Comparison of ENCODE assay signal across 8 cellular contexts in genomic region chr16:10871157-10871991, GRCh38. TPM values are rescaled to one million over a fixed set of nuclear protein-coding genes. Genes with fewer than 3 reads are reported as not detected.
DNase-seq lines count a peak whose midpoint lies in the region; ATAC-seq and TF ChIP-seq lines count a peak whose summit lies in the region.

No MANE protein-coding gene starts in this region.

- DNase-seq in DND-41: no peak
- DNase-seq in Kasumi-1 (lab: John Stamatoyannopoulos, UW): peak; percentile 44 to 66
- DNase-seq in activated CD4-positive, alpha-beta T cell treated with anti-CD3 and anti-CD28 coated beads for 48 hours: peak; percentile 80
- peak; percentile 22 for DNase-seq in fibroblast of villous mesenchyme (ENCODE audit: low read depth)
- DNase-seq in stimulated activated CD4-positive, alpha-beta T cell treated with anti-CD3 and anti-CD28 coated beads, Interleukin-12 subunit alpha, Interleukin-12 subunit beta, amount 100 ng/mL, for 4 hours: peak; percentile 22
- no peak for DNase-seq in NCI-H1105 treated with DMSO at 0.1 percent for 48 hours (lab: John Stamatoyannopoulos, UW)
- no peak for DNase-seq in pons (ENCODE audit: low spot score)

- no peak overlapping the region for H3K27ac ChIP-seq in DND-41 (ENCODE audit: low read length)

- peak; percentile 48; the same call in 2 of the 3 replicates for ATAC-seq in DND-41 (ENCODE audit: insufficient read depth, low read depth)
- ATAC-seq in GM21447 (IDR thresholded peaks at IDR 0.05; ENCODE audit: unreplicated experiment): peak; percentile 46

- no peaks in the 10 kb centered on the region for H3K27me3 ChIP-seq in DND-41 (ENCODE audit: insufficient read depth, low read length, poor library complexity)

- H3K4me2 ChIP-seq in DND-41 (ENCODE audit: insufficient read depth, low read length): no peak overlapping the region

- H3K4me3 ChIP-seq in DND-41 (ENCODE audit: low read depth in 1 of 2, low read length in 2 of 2) (no peak overlapping the region), fibroblast of villous mesenchyme (ENCODE audit: low read depth, low read length) (no peak overlapping the region)

- no peaks in the 10 kb centered on the region for H3K79me2 ChIP-seq in DND-41 (ENCODE audit: insufficient read depth, low read length)

- no peaks in the 10 kb centered on the region for H3K9me3 ChIP-seq in DND-41 (ENCODE audit: insufficient read depth, low read length, severe bottlenecking)

- H4K20me1 ChIP-seq in DND-41 (ENCODE audit: insufficient read depth, low read length): no peaks in the 10 kb centered on the region

- H2AFZ ChIP-seq in DND-41 (ENCODE audit: low read depth, low read length): no peak overlapping the region

- H3K4me1 ChIP-seq in DND-41 (ENCODE audit: insufficient read depth, low read length): no peaks in the 10 kb centered on the region

- TF ChIP-seq CTCF in DND-41 (IDR thresholded peaks at IDR 0.05; ENCODE audit: borderline replicate concordance, extremely low read depth, low read length, poor library complexity, severe bottlenecking): no peak
- no peak for TF ChIP-seq CTCF in fibroblast of villous mesenchyme (IDR thresholded peaks at IDR 0.05; ENCODE audit: insufficient read depth, low read depth, low read length)

- no peak overlapping the region for H3K9ac ChIP-seq in DND-41 (ENCODE audit: low read depth, low read length)

- H3K36me3 ChIP-seq in DND-41 (ENCODE audit: insufficient read depth, low read length): no peaks in the 10 kb centered on the region

RNA-seq across cellular contexts. Expression of gene CIITA, which starts 5.6 kb away (rescaled TPM):
- under 0.01 TPM in 1 of 2 replicates, not detected in the other for total RNA-seq in fibroblast of villous mesenchyme

RNA-seq across cellular contexts. Expression of gene TVP23A, which starts 52.8 kb away (rescaled TPM):
- total RNA-seq in fibroblast of villous mesenchyme: not detected in 2 replicates

Comparison
In these comparisons a context has a peak if more than half of its experiments do, and no peak if none do; other contexts are left out.
1. DNase-seq: peak in Kasumi-1 (2 of 2), activated CD4-positive, alpha-beta T cell treated with anti-CD3 and anti-CD28 coated beads for 48 hours (single experiment), fibroblast of villous mesenchyme (single experiment) and stimulated activated CD4-positive, alpha-beta T cell treated with anti-CD3 and anti-CD28 coated beads, Interleukin-12 subunit alpha, Interleukin-12 subunit beta, amount 100 ng/mL, for 4 hours (single experiment); none in DND-41 (single experiment), NCI-H1105 treated with DMSO at 0.1 percent for 48 hours (single experiment) and pons (single experiment).